Comparison of ENCODE assay signal across 1 cellular context in the genomic region with DNA sequence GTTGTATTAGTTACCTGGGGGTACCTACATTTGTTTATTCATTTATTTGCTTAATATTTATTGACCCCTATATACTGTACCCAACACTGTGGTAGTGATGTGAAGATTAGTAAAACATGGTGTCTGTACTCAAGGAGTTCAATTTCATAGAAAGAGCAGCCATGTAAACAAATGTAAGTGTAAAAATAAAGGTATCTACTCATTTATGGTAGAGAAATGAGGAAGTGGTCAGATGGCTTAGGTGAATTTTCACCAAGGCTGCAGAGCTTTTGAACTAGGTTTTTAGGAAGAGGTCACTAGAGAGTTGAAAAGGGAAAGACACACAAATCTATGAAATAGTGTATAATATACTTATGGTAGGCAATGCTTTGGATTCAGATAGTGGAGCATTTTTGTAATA.
TF ChIP-seq lines count a peak whose summit lies in the region.

No MANE protein-coding gene starts in this region.

TF ChIP-seq in GM12878, 131 proteins besides CTCF, POLR2A, EP300 and RAD21 (continued from another document):
- TF ChIP-seq, protein P1, sequence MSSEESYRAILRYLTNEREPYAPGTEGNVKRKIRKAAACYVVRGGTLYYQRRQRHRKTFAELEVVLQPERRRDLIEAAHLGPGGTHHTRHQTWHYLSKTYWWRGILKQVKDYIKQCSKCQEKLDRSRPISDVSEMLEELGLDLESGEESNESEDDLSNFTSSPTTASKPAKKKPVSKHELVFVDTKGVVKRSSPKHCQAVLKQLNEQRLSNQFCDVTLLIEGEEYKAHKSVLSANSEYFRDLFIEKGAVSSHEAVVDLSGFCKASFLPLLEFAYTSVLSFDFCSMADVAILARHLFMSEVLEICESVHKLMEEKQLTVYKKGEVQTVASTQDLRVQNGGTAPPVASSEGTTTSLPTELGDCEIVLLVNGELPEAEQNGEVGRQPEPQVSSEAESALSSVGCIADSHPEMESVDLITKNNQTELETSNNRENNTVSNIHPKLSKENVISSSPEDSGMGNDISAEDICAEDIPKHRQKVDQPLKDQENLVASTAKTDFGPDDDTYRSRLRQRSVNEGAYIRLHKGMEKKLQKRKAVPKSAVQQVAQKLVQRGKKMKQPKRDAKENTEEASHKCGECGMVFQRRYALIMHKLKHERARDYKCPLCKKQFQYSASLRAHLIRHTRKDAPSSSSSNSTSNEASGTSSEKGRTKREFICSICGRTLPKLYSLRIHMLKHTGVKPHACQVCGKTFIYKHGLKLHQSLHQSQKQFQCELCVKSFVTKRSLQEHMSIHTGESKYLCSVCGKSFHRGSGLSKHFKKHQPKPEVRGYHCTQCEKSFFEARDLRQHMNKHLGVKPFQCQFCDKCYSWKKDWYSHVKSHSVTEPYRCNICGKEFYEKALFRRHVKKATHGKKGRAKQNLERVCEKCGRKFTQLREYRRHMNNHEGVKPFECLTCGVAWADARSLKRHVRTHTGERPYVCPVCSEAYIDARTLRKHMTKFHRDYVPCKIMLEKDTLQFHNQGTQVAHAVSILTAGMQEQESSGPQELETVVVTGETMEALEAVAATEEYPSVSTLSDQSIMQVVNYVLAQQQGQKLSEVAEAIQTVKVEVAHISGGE (CRISPR knock-in tag; IDR thresholded peaks at IDR 0.05) = no peak
- TF ChIP-seq, protein P2, sequence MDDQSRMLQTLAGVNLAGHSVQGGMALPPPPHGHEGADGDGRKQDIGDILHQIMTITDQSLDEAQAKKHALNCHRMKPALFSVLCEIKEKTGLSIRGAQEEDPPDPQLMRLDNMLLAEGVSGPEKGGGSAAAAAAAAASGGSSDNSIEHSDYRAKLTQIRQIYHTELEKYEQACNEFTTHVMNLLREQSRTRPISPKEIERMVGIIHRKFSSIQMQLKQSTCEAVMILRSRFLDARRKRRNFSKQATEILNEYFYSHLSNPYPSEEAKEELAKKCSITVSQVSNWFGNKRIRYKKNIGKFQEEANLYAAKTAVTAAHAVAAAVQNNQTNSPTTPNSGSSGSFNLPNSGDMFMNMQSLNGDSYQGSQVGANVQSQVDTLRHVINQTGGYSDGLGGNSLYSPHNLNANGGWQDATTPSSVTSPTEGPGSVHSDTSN (IDR thresholded peaks at IDR 0.05; ENCODE audit: insufficient replicate concordance, low read depth, low read length) = no peak
- TF ChIP-seq, protein P3, sequence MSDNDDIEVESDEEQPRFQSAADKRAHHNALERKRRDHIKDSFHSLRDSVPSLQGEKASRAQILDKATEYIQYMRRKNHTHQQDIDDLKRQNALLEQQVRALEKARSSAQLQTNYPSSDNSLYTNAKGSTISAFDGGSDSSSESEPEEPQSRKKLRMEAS (IDR thresholded peaks at IDR 0.05; ENCODE audit: low read depth, low read length) = no peak
- TF ChIP-seq SUZ12 (IDR thresholded peaks at IDR 0.05; ENCODE audit: unreplicated experiment) (no peak), TAF1 (IDR thresholded peaks at IDR 0.05; ENCODE audit: borderline replicate concordance, low read depth, low read length) (no peak), NRF1 (conservative IDR thresholded peaks at IDR 0.05; ENCODE audit: low read depth, low read length) (no peak), MEF2B (IDR thresholded peaks at IDR 0.05; ENCODE audit: partially characterized antibody, poor library complexity, severe bottlenecking) (peak; percentile 72), CEBPB (IDR thresholded peaks at IDR 0.05; ENCODE audit: borderline replicate concordance in 1 of 2, low read depth in 2 of 2, low read length in 2 of 2) (0 out of 4 replicates have a peak, but pooled peaks of 1 of the 2 experiments have one; percentile 51), NR2F1 (conservative IDR thresholded peaks at IDR 0.05) (peak; percentile 55), ZSCAN29 (IDR thresholded peaks at IDR 0.05) (0 out of 2 replicates have a peak, but pooled peaks have one; percentile 33), HCFC1 (IDR thresholded peaks at IDR 0.05; ENCODE audit: low read length) (no peak), POLR2AphosphoS2 (IDR thresholded peaks at IDR 0.05; ENCODE audit: low read depth, low read length) (no peak), MYC (IDR thresholded peaks at IDR 0.05; ENCODE audit: insufficient read depth, insufficient read length, insufficient replicate concordance, low read length, severe bottlenecking) (no peak), MXI1 (IDR thresholded peaks at IDR 0.05; ENCODE audit: low read depth, low read length) (peak; percentile 55; the same call in 1 of the 2 replicates), BMI1 (IDR thresholded peaks at IDR 0.05; ENCODE audit: borderline replicate concordance) (no peak), HDGF (IDR thresholded peaks at IDR 0.05) (no peak), YBX1 (IDR thresholded peaks at IDR 0.05) (no peak), MTA2 (IDR thresholded peaks at IDR 0.05; ENCODE audit: low read depth) (peak; percentile 76), SMAD5 (IDR thresholded peaks at IDR 0.05; ENCODE audit: low read depth) (no peak), ZZZ3 (IDR thresholded peaks at IDR 0.05; ENCODE audit: control insufficient read depth, insufficient read length, low read depth) (no peak), IKZF2 (IDR thresholded peaks at IDR 0.05) (peak; percentile 68 to 80; a peak in 3 of 4 replicates), ESRRA (IDR thresholded peaks at IDR 0.05; ENCODE audit: low read length) (no peak), CREB1 (IDR thresholded peaks at IDR 0.05; ENCODE audit: low read depth) (0 out of 2 replicates have a peak, but pooled peaks have one; percentile 23), NR2C1 (IDR thresholded peaks at IDR 0.05) (0 out of 2 replicates have a peak, but pooled peaks have one; percentile 26), HDAC2 (IDR thresholded peaks at IDR 0.05) (no peak), CHD4 (IDR thresholded peaks at IDR 0.05) (no peak), NBN (IDR thresholded peaks at IDR 0.05) (peak; percentile 28; the same call in 1 of the 2 replicates), KDM1A (IDR thresholded peaks at IDR 0.05; ENCODE audit: borderline replicate concordance) (no peak), KAT2A (conservative IDR thresholded peaks at IDR 0.05; ENCODE audit: control insufficient read depth, low read depth, low read length) (no peak), RBBP5 (conservative IDR thresholded peaks at IDR 0.05) (no peak), EZH2 (IDR thresholded peaks at IDR 0.05; ENCODE audit: borderline replicate concordance, control insufficient read depth, low read depth, low read length) (no peak), ATF7 (IDR thresholded peaks at IDR 0.05; ENCODE audit: low read depth) (0 out of 2 replicates have a peak, but pooled peaks have one; percentile 34), CBFB (IDR thresholded peaks at IDR 0.05; ENCODE audit: low read depth) (peak; percentile 32; the same call in 1 of the 2 replicates), SP1 (IDR thresholded peaks at IDR 0.05; ENCODE audit: low read depth, low read length) (no peak), FOXM1 (IDR thresholded peaks at IDR 0.05; ENCODE audit: low read depth, low read length) (peak; percentile 54; the same call in 1 of the 2 replicates), ZNF24 (IDR thresholded peaks at IDR 0.05) (0 out of 2 replicates have a peak, but pooled peaks have one; percentile 9), CHD1 (IDR thresholded peaks at IDR 0.05; ENCODE audit: low read depth, low read length) (no peak), CHD2 (IDR thresholded peaks at IDR 0.05; ENCODE audit: borderline replicate concordance, low read depth, low read length) (no peak), STAT1 (conservative IDR thresholded peaks at IDR 0.05) (no peak)
- TF ChIP-seq, protein P4, sequence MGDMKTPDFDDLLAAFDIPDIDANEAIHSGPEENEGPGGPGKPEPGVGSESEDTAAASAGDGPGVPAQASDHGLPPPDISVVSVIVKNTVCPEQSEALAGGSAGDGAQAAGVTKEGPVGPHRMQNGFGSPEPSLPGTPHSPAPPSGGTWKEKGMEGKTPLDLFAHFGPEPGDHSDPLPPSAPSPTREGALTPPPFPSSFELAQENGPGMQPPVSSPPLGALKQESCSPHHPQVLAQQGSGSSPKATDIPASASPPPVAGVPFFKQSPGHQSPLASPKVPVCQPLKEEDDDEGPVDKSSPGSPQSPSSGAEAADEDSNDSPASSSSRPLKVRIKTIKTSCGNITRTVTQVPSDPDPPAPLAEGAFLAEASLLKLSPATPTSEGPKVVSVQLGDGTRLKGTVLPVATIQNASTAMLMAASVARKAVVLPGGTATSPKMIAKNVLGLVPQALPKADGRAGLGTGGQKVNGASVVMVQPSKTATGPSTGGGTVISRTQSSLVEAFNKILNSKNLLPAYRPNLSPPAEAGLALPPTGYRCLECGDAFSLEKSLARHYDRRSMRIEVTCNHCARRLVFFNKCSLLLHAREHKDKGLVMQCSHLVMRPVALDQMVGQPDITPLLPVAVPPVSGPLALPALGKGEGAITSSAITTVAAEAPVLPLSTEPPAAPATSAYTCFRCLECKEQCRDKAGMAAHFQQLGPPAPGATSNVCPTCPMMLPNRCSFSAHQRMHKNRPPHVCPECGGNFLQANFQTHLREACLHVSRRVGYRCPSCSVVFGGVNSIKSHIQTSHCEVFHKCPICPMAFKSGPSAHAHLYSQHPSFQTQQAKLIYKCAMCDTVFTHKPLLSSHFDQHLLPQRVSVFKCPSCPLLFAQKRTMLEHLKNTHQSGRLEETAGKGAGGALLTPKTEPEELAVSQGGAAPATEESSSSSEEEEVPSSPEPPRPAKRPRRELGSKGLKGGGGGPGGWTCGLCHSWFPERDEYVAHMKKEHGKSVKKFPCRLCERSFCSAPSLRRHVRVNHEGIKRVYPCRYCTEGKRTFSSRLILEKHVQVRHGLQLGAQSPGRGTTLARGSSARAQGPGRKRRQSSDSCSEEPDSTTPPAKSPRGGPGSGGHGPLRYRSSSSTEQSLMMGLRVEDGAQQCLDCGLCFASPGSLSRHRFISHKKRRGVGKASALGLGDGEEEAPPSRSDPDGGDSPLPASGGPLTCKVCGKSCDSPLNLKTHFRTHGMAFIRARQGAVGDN (IDR thresholded peaks at IDR 0.05) = no peak
- TF ChIP-seq, protein P5, sequence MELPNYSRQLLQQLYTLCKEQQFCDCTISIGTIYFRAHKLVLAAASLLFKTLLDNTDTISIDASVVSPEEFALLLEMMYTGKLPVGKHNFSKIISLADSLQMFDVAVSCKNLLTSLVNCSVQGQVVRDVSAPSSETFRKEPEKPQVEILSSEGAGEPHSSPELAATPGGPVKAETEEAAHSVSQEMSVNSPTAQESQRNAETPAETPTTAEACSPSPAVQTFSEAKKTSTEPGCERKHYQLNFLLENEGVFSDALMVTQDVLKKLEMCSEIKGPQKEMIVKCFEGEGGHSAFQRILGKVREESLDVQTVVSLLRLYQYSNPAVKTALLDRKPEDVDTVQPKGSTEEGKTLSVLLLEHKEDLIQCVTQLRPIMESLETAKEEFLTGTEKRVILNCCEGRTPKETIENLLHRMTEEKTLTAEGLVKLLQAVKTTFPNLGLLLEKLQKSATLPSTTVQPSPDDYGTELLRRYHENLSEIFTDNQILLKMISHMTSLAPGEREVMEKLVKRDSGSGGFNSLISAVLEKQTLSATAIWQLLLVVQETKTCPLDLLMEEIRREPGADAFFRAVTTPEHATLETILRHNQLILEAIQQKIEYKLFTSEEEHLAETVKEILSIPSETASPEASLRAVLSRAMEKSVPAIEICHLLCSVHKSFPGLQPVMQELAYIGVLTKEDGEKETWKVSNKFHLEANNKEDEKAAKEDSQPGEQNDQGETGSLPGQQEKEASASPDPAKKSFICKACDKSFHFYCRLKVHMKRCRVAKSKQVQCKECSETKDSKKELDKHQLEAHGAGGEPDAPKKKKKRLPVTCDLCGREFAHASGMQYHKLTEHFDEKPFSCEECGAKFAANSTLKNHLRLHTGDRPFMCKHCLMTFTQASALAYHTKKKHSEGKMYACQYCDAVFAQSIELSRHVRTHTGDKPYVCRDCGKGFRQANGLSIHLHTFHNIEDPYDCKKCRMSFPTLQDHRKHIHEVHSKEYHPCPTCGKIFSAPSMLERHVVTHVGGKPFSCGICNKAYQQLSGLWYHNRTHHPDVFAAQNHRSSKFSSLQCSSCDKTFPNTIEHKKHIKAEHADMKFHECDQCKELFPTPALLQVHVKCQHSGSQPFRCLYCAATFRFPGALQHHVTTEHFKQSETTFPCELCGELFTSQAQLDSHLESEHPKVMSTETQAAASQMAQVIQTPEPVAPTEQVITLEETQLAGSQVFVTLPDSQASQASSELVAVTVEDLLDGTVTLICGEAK (IDR thresholded peaks at IDR 0.05; ENCODE audit: borderline replicate concordance) = no peak; the same call in 1 of the 2 replicates
- TF ChIP-seq, protein P6, sequence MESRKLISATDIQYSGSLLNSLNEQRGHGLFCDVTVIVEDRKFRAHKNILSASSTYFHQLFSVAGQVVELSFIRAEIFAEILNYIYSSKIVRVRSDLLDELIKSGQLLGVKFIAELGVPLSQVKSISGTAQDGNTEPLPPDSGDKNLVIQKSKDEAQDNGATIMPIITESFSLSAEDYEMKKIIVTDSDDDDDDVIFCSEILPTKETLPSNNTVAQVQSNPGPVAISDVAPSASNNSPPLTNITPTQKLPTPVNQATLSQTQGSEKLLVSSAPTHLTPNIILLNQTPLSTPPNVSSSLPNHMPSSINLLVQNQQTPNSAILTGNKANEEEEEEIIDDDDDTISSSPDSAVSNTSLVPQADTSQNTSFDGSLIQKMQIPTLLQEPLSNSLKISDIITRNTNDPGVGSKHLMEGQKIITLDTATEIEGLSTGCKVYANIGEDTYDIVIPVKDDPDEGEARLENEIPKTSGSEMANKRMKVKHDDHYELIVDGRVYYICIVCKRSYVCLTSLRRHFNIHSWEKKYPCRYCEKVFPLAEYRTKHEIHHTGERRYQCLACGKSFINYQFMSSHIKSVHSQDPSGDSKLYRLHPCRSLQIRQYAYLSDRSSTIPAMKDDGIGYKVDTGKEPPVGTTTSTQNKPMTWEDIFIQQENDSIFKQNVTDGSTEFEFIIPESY (IDR thresholded peaks at IDR 0.05) = no peak
- TF ChIP-seq, protein P7, sequence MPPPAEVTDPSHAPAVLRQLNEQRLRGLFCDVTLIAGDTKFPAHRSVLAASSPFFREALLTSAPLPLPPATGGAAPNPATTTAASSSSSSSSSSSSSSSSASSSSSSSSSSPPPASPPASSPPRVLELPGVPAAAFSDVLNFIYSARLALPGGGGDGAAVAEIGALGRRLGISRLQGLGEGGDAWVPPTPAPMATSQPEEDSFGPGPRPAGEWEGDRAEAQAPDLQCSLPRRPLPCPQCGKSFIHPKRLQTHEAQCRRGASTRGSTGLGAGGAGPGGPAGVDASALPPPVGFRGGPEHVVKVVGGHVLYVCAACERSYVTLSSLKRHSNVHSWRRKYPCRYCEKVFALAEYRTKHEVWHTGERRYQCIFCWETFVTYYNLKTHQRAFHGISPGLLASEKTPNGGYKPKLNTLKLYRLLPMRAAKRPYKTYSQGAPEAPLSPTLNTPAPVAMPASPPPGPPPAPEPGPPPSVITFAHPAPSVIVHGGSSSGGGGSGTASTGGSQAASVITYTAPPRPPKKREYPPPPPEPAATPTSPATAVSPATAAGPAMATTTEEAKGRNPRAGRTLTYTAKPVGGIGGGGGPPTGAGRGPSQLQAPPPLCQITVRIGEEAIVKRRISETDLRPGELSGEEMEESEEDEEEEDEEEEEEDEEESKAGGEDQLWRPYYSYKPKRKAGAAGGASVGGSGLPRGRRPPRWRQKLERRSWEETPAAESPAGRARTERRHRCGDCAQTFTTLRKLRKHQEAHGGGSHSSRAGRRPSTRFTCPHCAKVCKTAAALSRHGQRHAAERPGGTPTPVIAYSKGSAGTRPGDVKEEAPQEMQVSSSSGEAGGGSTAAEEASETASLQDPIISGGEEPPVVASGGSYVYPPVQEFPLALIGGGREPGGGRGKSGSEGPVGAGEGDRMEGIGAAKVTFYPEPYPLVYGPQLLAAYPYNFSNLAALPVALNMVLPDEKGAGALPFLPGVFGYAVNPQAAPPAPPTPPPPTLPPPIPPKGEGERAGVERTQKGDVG (CRISPR knock-in tag; IDR thresholded peaks at IDR 0.05) = no peak
